ENCODE assay signal across 39 cellular contexts in genomic region chr11:54927704-54928103, GRCh38.
"Had no signal": no experiment of that assay in that cellular context is flagged by ENCODE, and none has a peak within 500 bp of the region (broad histone marks: within the 10 kb centered on the region; RNA-seq: fewer than 3 reads in every experiment).

No MANE protein-coding gene starts in this region.

- H3K27me3 Mint-ChIP-seq: activated B cell treated with CpG ODN at 0.5 μM for 24 hours; activated CD4-positive, alpha-beta memory T cell treated with anti-CD3 and anti-CD28 coated beads for 36 hours; activated CD4-positive, alpha-beta T cell treated with anti-CD3 and anti-CD28 coated beads, Interleukin-2, amount 10 ng/mL, durations not matched to agents 24 days and 14 days; activated CD8-positive, alpha-beta T cell treated with anti-CD3 and anti-CD28 coated beads for 36 hours; activated naive CD8-positive, alpha-beta T cell treated with anti-CD3 and anti-CD28 coated beads for 36 hours; activated T-helper 17 cell treated with anti-CD3 and anti-CD28 coated beads, Interleukin-2, amount 50 U/mL, for 72 hours; brain; central memory CD8-positive, alpha-beta T cell had no signal

- H3K4me3 ChIP-seq: adrenal gland, ascending aorta, cardiac muscle cell had no signal

- H3K36me3 ChIP-seq: adrenal gland, ascending aorta, cardiac muscle cell had no signal

- H3K4me1 ChIP-seq: adrenal gland, ascending aorta had no signal

- H3K27ac Mint-ChIP-seq: activated B cell treated with CpG ODN at 0.5 μM for 24 hours; activated CD4-positive, alpha-beta memory T cell treated with anti-CD3 and anti-CD28 coated beads for 36 hours; activated CD4-positive, alpha-beta T cell treated with anti-CD3 and anti-CD28 coated beads, Interleukin-2, amount 10 ng/mL, durations not matched to agents 24 days and 14 days; activated CD8-positive, alpha-beta T cell treated with anti-CD3 and anti-CD28 coated beads for 36 hours; activated naive CD4-positive, alpha-beta T cell treated with anti-CD3 and anti-CD28 coated beads for 36 hours; activated naive CD4-positive, alpha-beta T cell treated with anti-CD3 and anti-CD28 coated beads, Interleukin-2, amount 50 U/mL, for 72 hours; activated naive CD8-positive, alpha-beta T cell treated with anti-CD3 and anti-CD28 coated beads for 36 hours; activated T-cell treated with anti-CD3 and anti-CD28 coated beads, Interleukin-2, amount 50 U/mL, for 72 hours; activated T-helper 1 cell treated with anti-CD3 and anti-CD28 coated beads, Interleukin-12 subunit alpha, Interleukin-12 subunit beta, Interleukin-2, Interleukin-4 antibody, amounts not matched to agents 30 ng/mL and 10 ng/mL and 1 ng/mL, durations not matched to agents 14 hours and 24 hours and 36 hours; activated T-helper 17 cell treated with anti-CD3 and anti-CD28 coated beads, Interleukin-2, amount 50 U/mL, for 72 hours; brain; T-helper 1 cell treated with Interleukin-12 subunit alpha and Interleukin-12 subunit beta and Interleukin-4 antibody, amounts not matched to agents 30 μg/mL and 1 μg/mL, for 36 hours; T-helper 2 cell treated with Interferon-gamma antibody and Interleukin-4, amounts not matched to agents 5 μg/mL and 100 μg/mL, for 36 hours had no signal

- H3K27ac ChIP-seq: adrenal gland, ascending aorta, cardiac muscle cell, VCaP had no signal

- FAIRE-seq: bronchial epithelial cell, TTC549 had no signal

- DNase-seq: activated B cell treated with CpG ODN at 0.5 μM for 24 hours; activated CD4-positive, alpha-beta memory T cell treated with anti-CD3 and anti-CD28 coated beads for 36 hours; activated CD4-positive, alpha-beta T cell treated with anti-CD3 and anti-CD28 coated beads for 4 hours; activated CD4-positive, alpha-beta T cell treated with anti-CD3 and anti-CD28 coated beads, Interleukin-2, amount 10 ng/mL, durations not matched to agents 24 days and 14 days; activated CD4-positive, alpha-beta T cell treated with anti-CD3 and anti-CD28 coated beads, Interleukin-2, amount 50 U/mL, for 1 hour; activated CD4-positive, alpha-beta T cell treated with anti-CD3 and anti-CD28 coated beads, Interleukin-2, amount 50 U/mL, for 4 hours; activated CD4-positive, CD25-positive, alpha-beta regulatory T cell treated with anti-CD3 and anti-CD28 coated beads, Interleukin-2, amount 50 U/mL, for 72 hours; activated CD8-positive, alpha-beta memory T cell treated with anti-CD3 and anti-CD28 coated beads, Interleukin-2, amount 50 U/mL, for 4 hours; activated CD8-positive, alpha-beta T cell treated with anti-CD3 and anti-CD28 coated beads for 36 hours; activated effector memory CD4-positive, alpha-beta T cell treated with anti-CD3 and anti-CD28 coated beads, Interleukin-2, amount 50 U/mL, for 16 hours; activated gamma-delta T cell treated with Interleukin-2 at 50 U/mL for 16 hours; activated naive CD4-positive, alpha-beta T cell; activated naive CD4-positive, alpha-beta T cell treated with anti-CD3 and anti-CD28 coated beads for 36 hours; activated naive CD4-positive, alpha-beta T cell treated with anti-CD3 and anti-CD28 coated beads, Interleukin-2, amount 50 U/mL, for 16 hours; activated naive CD8-positive, alpha-beta T cell treated with anti-CD3 and anti-CD28 coated beads for 36 hours; activated T-cell treated with anti-CD3 and anti-CD28 coated beads for 4 hours; activated T-cell treated with anti-CD3 and anti-CD28 coated beads, Interleukin-2, amount 50 U/mL, for 1 hour; activated T-cell treated with anti-CD3 and anti-CD28 coated beads, Interleukin-2, amount 50 U/mL, for 4 hours; activated T-cell treated with anti-CD3 and anti-CD28 coated beads, Interleukin-2, amount 50 U/mL, for 72 hours; adrenal gland; amygdala; anterior cingulate cortex; caudate nucleus; cerebellar nuclear complex; T-helper 1 cell; T-helper 2 cell; T-helper 9 cell had no signal

- H3K27me3 ChIP-seq: adrenal gland, ascending aorta, cardiac muscle cell had no signal

- ATAC-seq: activated CD8-positive, alpha-beta T cell treated with anti-CD3 and anti-CD28 coated beads for 36 hours; activated naive CD4-positive, alpha-beta T cell treated with anti-CD3 and anti-CD28 coated beads, Interleukin-2, amount 50 U/mL, for 72 hours; activated T-cell treated with anti-CD3 and anti-CD28 coated beads, Interleukin-2, amount 50 U/mL, for 4 hours; activated T-cell treated with anti-CD3 and anti-CD28 coated beads, Interleukin-2, amount 50 U/mL, for 72 hours; activated T-helper 17 cell treated with anti-CD3 and anti-CD28 coated beads, Interleukin-2, amount 50 U/mL, for 72 hours had no signal

- H3K36me3 Mint-ChIP-seq: activated naive CD8-positive, alpha-beta T cell treated with anti-CD3 and anti-CD28 coated beads for 36 hours; brain had no signal

- H3K4me3 Mint-ChIP-seq: activated B cell treated with CpG ODN at 0.5 μM for 24 hours; activated CD4-positive, alpha-beta memory T cell treated with anti-CD3 and anti-CD28 coated beads for 36 hours; activated CD4-positive, alpha-beta T cell treated with anti-CD3 and anti-CD28 coated beads, Interleukin-2, amount 10 ng/mL, durations not matched to agents 24 days and 14 days; activated CD8-positive, alpha-beta T cell treated with anti-CD3 and anti-CD28 coated beads for 36 hours; activated naive CD4-positive, alpha-beta T cell treated with anti-CD3 and anti-CD28 coated beads for 36 hours; activated naive CD8-positive, alpha-beta T cell treated with anti-CD3 and anti-CD28 coated beads for 36 hours; activated T-cell treated with anti-CD3 and anti-CD28 coated beads, Interleukin-2, amount 50 U/mL, for 4 hours; activated T-cell treated with anti-CD3 and anti-CD28 coated beads, Interleukin-2, amount 50 U/mL, for 72 hours; activated T-helper 1 cell treated with anti-CD3 and anti-CD28 coated beads, Interleukin-12 subunit alpha, Interleukin-12 subunit beta, Interleukin-2, Interleukin-4 antibody, amounts not matched to agents 30 ng/mL and 10 ng/mL and 1 ng/mL, durations not matched to agents 14 hours and 24 hours and 36 hours; activated T-helper 17 cell treated with anti-CD3 and anti-CD28 coated beads, Interleukin-2, amount 50 U/mL, for 72 hours; brain; central memory CD8-positive, alpha-beta T cell; T-helper 1 cell treated with Interleukin-12 subunit alpha and Interleukin-12 subunit beta and Interleukin-4 antibody, amounts not matched to agents 30 μg/mL and 1 μg/mL, for 36 hours; T-helper 2 cell treated with Interferon-gamma antibody and Interleukin-4, amounts not matched to agents 5 μg/mL and 100 μg/mL, for 36 hours had no signal

- H3K4me1 Mint-ChIP-seq: activated B cell treated with CpG ODN at 0.5 μM for 24 hours; activated CD4-positive, alpha-beta T cell treated with anti-CD3 and anti-CD28 coated beads, Interleukin-2, amount 10 ng/mL, durations not matched to agents 24 days and 14 days; activated naive CD8-positive, alpha-beta T cell treated with anti-CD3 and anti-CD28 coated beads for 36 hours; activated T-helper 17 cell treated with anti-CD3 and anti-CD28 coated beads, Interleukin-2, amount 50 U/mL, for 72 hours; brain; central memory CD8-positive, alpha-beta T cell had no signal
